In the genomic region with DNA sequence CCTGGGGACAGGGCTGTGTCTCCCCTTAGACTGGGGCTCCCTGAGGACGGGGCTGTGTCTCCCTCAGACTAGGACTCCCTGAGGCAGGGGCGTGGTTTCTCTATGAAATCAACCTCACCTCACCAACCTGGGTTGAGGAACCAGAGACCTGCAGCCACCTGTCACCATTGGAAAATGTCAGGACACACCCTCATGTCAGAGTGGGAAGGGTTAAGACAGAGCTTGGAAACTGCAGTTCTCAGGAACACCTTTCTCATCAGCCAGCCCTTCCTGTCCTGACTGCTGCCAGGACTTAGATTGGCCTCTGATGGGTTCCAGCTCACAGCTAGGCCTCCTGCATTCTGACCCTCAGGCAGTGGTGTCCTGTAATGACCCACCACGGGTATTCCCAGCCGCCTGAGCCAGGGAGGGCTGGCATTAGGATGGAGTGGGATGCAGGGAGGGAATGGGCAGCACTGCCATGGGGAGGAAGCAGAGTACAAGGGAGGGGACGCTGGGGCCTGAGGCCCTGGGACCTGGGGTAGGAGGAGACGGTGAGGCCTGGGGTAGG, we compare ENCODE assay signal across 9 cellular contexts.
DNase-seq lines count a peak whose midpoint lies in the region; TF ChIP-seq lines count a peak whose summit lies in the region.
"Had no signal": no experiment of that assay in that cellular context is flagged by ENCODE, and none has a peak within 500 bp of the region (broad histone marks: within the 10 kb centered on the region; RNA-seq: fewer than 3 reads in every experiment).

No MANE protein-coding gene starts in this region.

- TF ChIP-seq EP300 in transverse colon (IDR thresholded peaks at IDR 0.05; ENCODE audit: low read depth) = no peak

- no peaks in the 10 kb centered on the region for H3K27me3 ChIP-seq in esophagus (ENCODE audit: control insufficient read depth in 1 of 2, insufficient read depth in 2 of 2, low read length in 2 of 2)
- no peaks in the 10 kb centered on the region for H3K27me3 ChIP-seq in muscle layer of colon (ENCODE audit: control insufficient read depth in 1 of 2, insufficient read depth in 2 of 2, low read length in 2 of 2)
- no peaks in the 10 kb centered on the region for H3K27me3 ChIP-seq in transverse colon
- H3K27me3 ChIP-seq in tibial artery = no peaks in the 10 kb centered on the region
- H3K27me3 ChIP-seq: testis had no signal

- 27 to 32% methylated on average over 6 of the region's 6 CpGs for WGBS in esophagus, 2 donors
- WGBS in transverse colon (ENCODE audit: low coverage in 1 of 2), 2 donors = 69% methylated on average over 6 of the region's 6 CpGs; no CpG with 5 or more reads in 1 of the 2 donors

- no peak for TF ChIP-seq POLR2A in transverse colon (IDR thresholded peaks at IDR 0.05)

- H3K4me1 ChIP-seq in esophagus (ENCODE audit: control insufficient read depth in 2 of 2, insufficient read depth in 2 of 2, low read length in 1 of 2) = peaks cover 3 to 42% of the 10 kb centered on the region in 2 donors
- H3K4me1 ChIP-seq in muscle layer of colon (ENCODE audit: insufficient read depth, low read length) = peaks cover 59% of the 10 kb centered on the region
- peaks cover 8 to 38% (median 32%) of the 10 kb centered on the region in 4 donors for H3K4me1 ChIP-seq in transverse colon
- peaks cover 0 to 59% (median 5%) of the 10 kb centered on the region in 4 donors for H3K4me1 ChIP-seq in tibial artery

- H3K9me3 ChIP-seq in esophagus (ENCODE audit: control insufficient read depth in 2 of 2, insufficient read depth in 1 of 2, low read depth in 1 of 2, low read length in 1 of 2) (no peaks in the 10 kb centered on the region), muscle layer of colon (ENCODE audit: low read length) (no peaks in the 10 kb centered on the region), transverse colon (no peaks in the 10 kb centered on the region), tibial artery (no peaks in the 10 kb centered on the region)
- H3K9me3 ChIP-seq: testis had no signal

- H3K4me3 ChIP-seq in esophagus (ENCODE audit: low read depth in 1 of 2, low read length in 2 of 2) = no peak overlapping the region
- H3K4me3 ChIP-seq in muscle layer of colon (ENCODE audit: low read depth in 1 of 2, low read length in 2 of 2) = no peak overlapping the region
- no peak overlapping the region for H3K4me3 ChIP-seq in transverse colon
- no peak overlapping the region for H3K4me3 ChIP-seq in tibial artery
- H3K4me3 ChIP-seq: testis had no signal

- TF ChIP-seq CTCF in transverse colon (IDR thresholded peaks at IDR 0.05) (no peak), tibial artery (IDR thresholded peaks at IDR 0.05) (no peak)

- no peak overlapping the region for H3K9ac ChIP-seq in muscle layer of colon (ENCODE audit: low read length)

- DNase-seq in RPMI7951 (ENCODE audit: low read depth) = peak; percentile 97
- DNase-seq in transverse colon = peak; percentile 8
- DNase-seq in tibial artery = no peak
- DNase-seq in germinal center (ENCODE audit: low spot score) = no peak
- no peak for DNase-seq in NCI-H1436 treated with DMSO at 0.1 percent for 48 hours (lab: John Stamatoyannopoulos, UW)
- DNase-seq: NCI-H2081 treated with DMSO at 0.1 percent for 48 hours, testis had no signal

- in situ Hi-C loops in transverse colon (cut with MboI; ENCODE audit: low pct_ligation_motif_present in 1 of 4, low pct_unique_long_range_greater_than_20kb in 1 of 4, low sequenced_read_pairs in 3 of 4) = no loop called here

- no peaks in the 10 kb centered on the region for H3K36me3 ChIP-seq in esophagus (ENCODE audit: control insufficient read depth in 2 of 2, insufficient read depth in 2 of 2, low read length in 1 of 2)
- no peaks in the 10 kb centered on the region for H3K36me3 ChIP-seq in muscle layer of colon (ENCODE audit: insufficient read depth, low read length)
- no peaks in the 10 kb centered on the region for H3K36me3 ChIP-seq in transverse colon
- H3K36me3 ChIP-seq in tibial artery = no peaks in the 10 kb centered on the region

- peak overlapping the region; percentile 76 to 88 for H3K27ac ChIP-seq in esophagus (ENCODE audit: low read depth in 2 of 2, low read length in 1 of 2)
- H3K27ac ChIP-seq in muscle layer of colon (ENCODE audit: low read depth, low read length) = peak overlapping the region; percentile 70
- H3K27ac ChIP-seq in transverse colon = peak overlapping the region; percentile 68 to 76 (median 74)
- H3K27ac ChIP-seq in tibial artery = peak overlapping the region in 1 of 2 donors; percentile 4
- H3K27ac ChIP-seq: testis had no signal

- intact Hi-C loops in transverse colon (cut with DNase I; ENCODE audit: low total_unique reads) (no loop called here), tibial artery (cut with DNase I; ENCODE audit: low total_unique reads) (no loop called here)

Comparison
In these comparisons a context has a peak if more than half of its experiments do, and no peak if none do; other contexts are left out.
1. DNase-seq: peak in RPMI7951 (single experiment) and transverse colon (single experiment); none in tibial artery (0 of 2), germinal center (single experiment) and NCI-H1436 treated with DMSO at 0.1 percent for 48 hours (single experiment).